In the genomic region with DNA sequence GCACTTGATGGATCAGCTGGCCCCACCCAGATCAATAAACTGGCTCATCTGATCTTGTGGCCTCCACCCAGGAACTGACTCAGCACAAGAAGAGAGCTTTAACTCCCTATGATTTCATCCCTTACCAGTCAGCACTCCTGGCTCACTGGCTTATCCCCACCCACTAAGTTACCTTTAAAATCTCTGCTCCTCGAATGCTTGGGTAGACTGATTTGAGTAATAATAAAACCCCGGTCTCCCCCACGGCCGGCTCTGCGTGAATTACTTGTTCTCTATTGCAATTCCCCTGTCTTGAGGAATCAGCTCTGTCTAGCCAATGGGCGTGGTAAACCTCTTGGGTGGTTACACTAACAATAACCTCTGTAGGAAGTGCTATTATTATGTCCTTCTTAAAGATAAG, we compare ENCODE assay signal across 25 cellular contexts.
"Had no signal": no experiment of that assay in that cellular context is flagged by ENCODE, and none has a peak within 500 bp of the region (broad histone marks: within the 10 kb centered on the region; RNA-seq: fewer than 3 reads in every experiment).

No MANE protein-coding gene starts in this region.

- H3K36me3 ChIP-seq: esophagus muscularis mucosa, gastrocnemius medialis, pancreas, upper lobe of right lung had no signal

- H3K27ac ChIP-seq: body of pancreas, esophagus muscularis mucosa, gastrocnemius medialis, pancreas, psoas muscle, upper lobe of right lung had no signal

- H3K4me1 ChIP-seq: body of pancreas, esophagus muscularis mucosa, gastrocnemius medialis, pancreas, psoas muscle, upper lobe of right lung had no signal

- H3K9me3 Mint-ChIP-seq: activated T-helper 1 cell treated with anti-CD3 and anti-CD28 coated beads, Interleukin-12 subunit alpha, Interleukin-12 subunit beta, Interleukin-2, Interleukin-4 antibody, amounts not matched to agents 30 ng/mL and 10 ng/mL and 1 ng/mL, durations not matched to agents 14 hours and 24 hours and 36 hours had no signal

- FAIRE-seq: islet of Langerhans, pancreas had no signal

- H3K9me3 ChIP-seq: body of pancreas, esophagus muscularis mucosa, gastrocnemius medialis, pancreas, psoas muscle, upper lobe of right lung had no signal

- H3K4me3 Mint-ChIP-seq: activated CD8-positive, alpha-beta memory T cell treated with anti-CD3 and anti-CD28 coated beads, Interleukin-2, amount 10 ng/mL, durations not matched to agents 7 days and 5 days; activated CD8-positive, alpha-beta T cell treated with anti-CD3 and anti-CD28 coated beads for 36 hours; activated naive CD8-positive, alpha-beta T cell treated with anti-CD3 and anti-CD28 coated beads, Interleukin-2, amount 50 U/mL, for 24 hours; activated T-helper 1 cell treated with anti-CD3 and anti-CD28 coated beads, Interleukin-12 subunit alpha, Interleukin-12 subunit beta, Interleukin-2, Interleukin-4 antibody, amounts not matched to agents 30 ng/mL and 10 ng/mL and 1 ng/mL, durations not matched to agents 14 hours and 24 hours and 36 hours; memory B cell; nephron progenitor cell had no signal

- H3K27me3 ChIP-seq: body of pancreas, esophagus muscularis mucosa, gastrocnemius medialis, pancreas, upper lobe of right lung had no signal

- DNase-seq: activated CD4-positive, alpha-beta T cell treated with anti-CD3 and anti-CD28 coated beads for 48 hours; activated CD8-positive, alpha-beta memory T cell treated with anti-CD3 and anti-CD28 coated beads, Interleukin-2, amount 10 ng/mL, durations not matched to agents 7 days and 5 days; activated CD8-positive, alpha-beta T cell treated with anti-CD3 and anti-CD28 coated beads for 36 hours; activated gamma-delta T cell; activated naive CD4-positive, alpha-beta T cell treated with anti-CD3 and anti-CD28 coated beads, Interleukin-2, amount 50 U/mL, for 16 hours; activated naive CD8-positive, alpha-beta T cell treated with anti-CD3 and anti-CD28 coated beads, Interleukin-2, amount 50 U/mL, for 24 hours; activated T-cell treated with anti-CD3 and anti-CD28 coated beads for 4 hours; body of pancreas; caudate nucleus; effector memory CD4-positive, alpha-beta T cell; gastrocnemius medialis; head of caudate nucleus; nephron progenitor cell; pancreas; psoas muscle; right cardiac atrium; stimulated activated CD4-positive, alpha-beta T cell treated with anti-CD3 and anti-CD28 coated beads, Interleukin-12 subunit alpha, Interleukin-12 subunit beta, amount 100 ng/mL, for 4 hours; stimulated activated CD4-positive, alpha-beta T cell treated with anti-CD3 and anti-CD28 coated beads, Interleukin-4, amount 100 ng/mL, for 4 hours; stimulated activated naive CD8-positive, alpha-beta T cell treated with anti-CD3 and anti-CD28 coated beads, Interleukin-15, Interleukin-2, amounts not matched to agents 100 U/mL and 50 U/mL, for 24 hours; T-helper 9 cell; upper lobe of right lung had no signal

- ATAC-seq: activated CD8-positive, alpha-beta memory T cell treated with anti-CD3 and anti-CD28 coated beads, Interleukin-2, amount 10 ng/mL, durations not matched to agents 7 days and 5 days; activated CD8-positive, alpha-beta T cell treated with anti-CD3 and anti-CD28 coated beads for 36 hours; activated naive CD8-positive, alpha-beta T cell treated with anti-CD3 and anti-CD28 coated beads, Interleukin-2, amount 50 U/mL, for 24 hours; body of pancreas; gastrocnemius medialis; pancreas; psoas muscle; right cardiac atrium; stimulated activated naive CD8-positive, alpha-beta T cell treated with anti-CD3 and anti-CD28 coated beads, Interleukin-15, Interleukin-2, amounts not matched to agents 100 U/mL and 50 U/mL, for 24 hours; upper lobe of right lung had no signal

- H3K4me1 Mint-ChIP-seq: activated CD8-positive, alpha-beta memory T cell treated with anti-CD3 and anti-CD28 coated beads, Interleukin-2, amount 10 ng/mL, durations not matched to agents 7 days and 5 days; memory B cell; nephron progenitor cell had no signal

- H3K27ac Mint-ChIP-seq: activated CD8-positive, alpha-beta memory T cell treated with anti-CD3 and anti-CD28 coated beads, Interleukin-2, amount 10 ng/mL, durations not matched to agents 7 days and 5 days; activated CD8-positive, alpha-beta T cell treated with anti-CD3 and anti-CD28 coated beads for 36 hours; activated naive CD8-positive, alpha-beta T cell treated with anti-CD3 and anti-CD28 coated beads, Interleukin-2, amount 50 U/mL, for 24 hours; activated T-helper 1 cell treated with anti-CD3 and anti-CD28 coated beads, Interleukin-12 subunit alpha, Interleukin-12 subunit beta, Interleukin-2, Interleukin-4 antibody, amounts not matched to agents 30 ng/mL and 10 ng/mL and 1 ng/mL, durations not matched to agents 14 hours and 24 hours and 36 hours; memory B cell; nephron progenitor cell had no signal

- H3K36me3 Mint-ChIP-seq: activated CD8-positive, alpha-beta memory T cell treated with anti-CD3 and anti-CD28 coated beads, Interleukin-2, amount 10 ng/mL, durations not matched to agents 7 days and 5 days; memory B cell had no signal

- H3K4me3 ChIP-seq: body of pancreas, esophagus muscularis mucosa, gastrocnemius medialis, pancreas, psoas muscle, upper lobe of right lung had no signal

- H3K27me3 Mint-ChIP-seq: activated CD8-positive, alpha-beta memory T cell treated with anti-CD3 and anti-CD28 coated beads, Interleukin-2, amount 10 ng/mL, durations not matched to agents 7 days and 5 days; activated CD8-positive, alpha-beta T cell treated with anti-CD3 and anti-CD28 coated beads for 36 hours; activated naive CD8-positive, alpha-beta T cell treated with anti-CD3 and anti-CD28 coated beads, Interleukin-2, amount 50 U/mL, for 24 hours; memory B cell had no signal
